9 cellular contexts compared by ENCODE assay signal in genomic region chr11:75214411-75214821, GRCh38. TPM values are rescaled to one million over a fixed set of nuclear protein-coding genes. Genes with fewer than 3 reads are reported as not detected.
DNase-seq lines count a peak whose midpoint lies in the region; ATAC-seq and TF ChIP-seq lines count a peak whose summit lies in the region.
"Had no signal": no experiment of that assay in that cellular context is flagged by ENCODE, and none has a peak within 500 bp of the region (broad histone marks: within the 10 kb centered on the region; RNA-seq: fewer than 3 reads in every experiment).

No MANE protein-coding gene starts in this region.

- no peaks in the 10 kb centered on the region; the same call in 1 of the 2 replicates for H4K20me1 ChIP-seq in OCI-LY7 (ENCODE audit: insufficient read depth, low read length)

- TF ChIP-seq POLR2A in ovary (IDR thresholded peaks at IDR 0.05) (no peak), tibial nerve (IDR thresholded peaks at IDR 0.05) (no peak)

- no peak overlapping the region for H3K27ac ChIP-seq in OCI-LY7 (ENCODE audit: low read depth, low read length, poor library complexity, severe bottlenecking)
- H3K27ac ChIP-seq in ovary, result no peak overlapping the region
- H3K27ac ChIP-seq in tibial nerve, result no peak overlapping the region
- H3K27ac ChIP-seq: BLaER1 treated with 17β-estradiol and CSF1 and Interleukin-3, amounts not matched to agents 10 nM and 100 nM had no signal

- H3K79me2 ChIP-seq in OCI-LY7 (ENCODE audit: insufficient read depth, low read depth, low read length), result no peaks in the 10 kb centered on the region

- ATAC-seq in GM19035 (IDR thresholded peaks at IDR 0.05; ENCODE audit: unreplicated experiment), result no peak

- DNase-seq in NCI-H82 (lab: John Stamatoyannopoulos, UW) (peak; percentile 68), NCI-H82 treated with DMSO at 0.1 percent for 48 hours (lab: John Stamatoyannopoulos, UW; ENCODE audit: unreplicated experiment) (no peak), OCI-LY7 (ENCODE audit: low spot score) (peak; percentile 62), fibroblast of mammary gland (ENCODE audit: low read depth) (peak; percentile 75), ovary (peak; percentile 41 to 76 (median 57)), tibial nerve (ENCODE audit: low spot score in 2 of 2) (peak; percentile 63 to 84)
- DNase-seq in activated CD8-positive, alpha-beta memory T cell treated with anti-CD3 and anti-CD28 coated beads, Interleukin-2, amount 50 U/mL, for 48 hours, result peak; percentile 94

- TF ChIP-seq CTCF in OCI-LY7 (conservative IDR thresholded peaks at IDR 0.05; ENCODE audit: low read length), result 0 out of 2 replicates have a peak, but pooled peaks have one; percentile 15
- peak; percentile 50 for TF ChIP-seq CTCF in fibroblast of mammary gland (conservative IDR thresholded peaks at IDR 0.05; ENCODE audit: control insufficient read depth, insufficient read depth, low read depth, low read length)
- TF ChIP-seq CTCF in ovary (IDR thresholded peaks at IDR 0.05), result no peak
- no peak for TF ChIP-seq CTCF in tibial nerve (IDR thresholded peaks at IDR 0.05)

- BruUV-seq in OCI-LY7 (replicated peaks; lab: Mats Ljungman, UMichigan), result no TSS peak

- intact Hi-C loops in OCI-LY7 (cut with micrococcal nuclease; ENCODE audit: unreplicated experiment), result no loop called here
- intact Hi-C loops in ovary (cut with DNase I), result no loop called here

- POLR2A ChIA-PET in OCI-LY7 (lab: Charles Lee), result no interaction called here

- H2AFZ ChIP-seq in OCI-LY7 (ENCODE audit: low read length), result no peak overlapping the region

- H3K4me3 ChIP-seq in OCI-LY7 (ENCODE audit: low read depth, low read length, poor library complexity, severe bottlenecking) (no peak overlapping the region), fibroblast of mammary gland (ENCODE audit: control insufficient read depth, low read depth, low read length) (no peak overlapping the region), ovary (no peak overlapping the region), tibial nerve (no peak overlapping the region)
- H3K4me3 ChIP-seq: BLaER1 treated with 17β-estradiol and CSF1 and Interleukin-3, amounts not matched to agents 10 nM and 100 nM had no signal

- TF ChIP-seq EP300 in ovary (IDR thresholded peaks at IDR 0.05) (no peak), tibial nerve (IDR thresholded peaks at IDR 0.05) (no peak)

- H3K9me2 ChIP-seq in OCI-LY7 (ENCODE audit: insufficient read depth, low read length), result no peaks in the 10 kb centered on the region

- 0 to 4% (median 1%) methylated on average over 8 of the region's 8 CpGs for WGBS in ovary, 3 donors
- WGBS in tibial nerve, 2 donors, result 1 to 4% methylated on average over 8 of the region's 8 CpGs

- H3K9me3 ChIP-seq in OCI-LY7 (ENCODE audit: low read length) (no peaks in the 10 kb centered on the region), ovary (no peaks in the 10 kb centered on the region), tibial nerve (no peaks in the 10 kb centered on the region)
- H3K9me3 ChIP-seq: BLaER1 treated with 17β-estradiol and CSF1 and Interleukin-3, amounts not matched to agents 10 nM and 100 nM had no signal

- no peaks in the 10 kb centered on the region for H3K27me3 ChIP-seq in ovary
- no peaks in the 10 kb centered on the region for H3K27me3 ChIP-seq in tibial nerve
- H3K27me3 ChIP-seq: BLaER1 treated with 17β-estradiol and CSF1 and Interleukin-3, amounts not matched to agents 10 nM and 100 nM had no signal

- H3K36me3 ChIP-seq in OCI-LY7 (ENCODE audit: insufficient read depth, low read length) (no peaks in the 10 kb centered on the region), ovary (no peaks in the 10 kb centered on the region), tibial nerve (no peaks in the 10 kb centered on the region)
- H3K36me3 ChIP-seq: BLaER1 treated with 17β-estradiol and CSF1 and Interleukin-3, amounts not matched to agents 10 nM and 100 nM had no signal

- no peak overlapping the region for H3K4me2 ChIP-seq in OCI-LY7 (ENCODE audit: low read length)
- H3K4me2 ChIP-seq: BLaER1 treated with 17β-estradiol and CSF1 and Interleukin-3, amounts not matched to agents 10 nM and 100 nM had no signal

- H3K4me1 ChIP-seq in OCI-LY7 (ENCODE audit: insufficient read depth, low read length, poor library complexity, severe bottlenecking) (no peaks in the 10 kb centered on the region), ovary (ENCODE audit: insufficient read depth) (no peaks in the 10 kb centered on the region), tibial nerve (no peaks in the 10 kb centered on the region)
- H3K4me1 ChIP-seq: BLaER1 treated with 17β-estradiol and CSF1 and Interleukin-3, amounts not matched to agents 10 nM and 100 nM had no signal

- CTCF ChIA-PET in OCI-LY7 (lab: Charles Lee; ENCODE audit: unreplicated experiment), result no interaction called here

RNA-seq across cellular contexts. Expression of gene TPBGL, which starts 26.2 kb away (rescaled TPM):
- not detected in 2 replicates for total RNA-seq in OCI-LY7 (2014; rRNA removed; shearing (Covaris generic))
- total RNA-seq in OCI-LY7 (2022) (not detected in 2 replicates), ovary (under 1 TPM in 5 of 7 donors, not detected in 2; 0.13 to 0.47 (median 0.32) TPM), tibial nerve (1 to 10 TPM in 3 of 4 donors, not detected in 1; 1.0 to 1.5 (median 1.1) TPM)
- under 1 TPM; 0.19 to 0.27 TPM for polyA plus RNA-seq in ovary

Comparison
In these comparisons a context has a peak if more than half of its experiments do, and no peak if none do; other contexts are left out.
1. CTCF ChIP-seq: peak in OCI-LY7 (single experiment) and fibroblast of mammary gland (single experiment); none in ovary (0 of 3) and tibial nerve (0 of 5).